In the genomic region with DNA sequence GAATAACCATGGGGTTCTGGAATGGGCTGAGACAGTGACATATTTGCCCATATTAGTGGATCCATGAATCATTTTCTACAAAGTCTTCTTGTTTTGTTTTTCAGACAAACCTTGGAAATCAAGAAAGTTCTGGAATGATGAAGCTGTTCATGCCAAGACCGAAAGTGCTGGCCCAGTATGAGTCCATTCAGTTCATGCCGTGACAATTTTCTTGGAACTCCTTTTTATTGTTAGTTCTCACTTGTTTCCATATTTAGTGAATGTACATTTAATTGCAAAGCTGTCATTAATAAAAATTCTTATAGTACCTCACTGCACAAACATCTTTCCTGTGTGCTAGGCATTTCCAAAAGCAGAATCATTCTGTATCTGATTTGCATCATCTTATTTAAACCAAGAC, we compare ENCODE assay signal across 23 cellular contexts.
DNase-seq lines count a peak whose midpoint lies in the region; TF ChIP-seq lines count a peak whose summit lies in the region.
"Had no signal": no experiment of that assay in that cellular context is flagged by ENCODE, and none has a peak within 500 bp of the region (broad histone marks: within the 10 kb centered on the region; RNA-seq: fewer than 3 reads in every experiment).

No MANE protein-coding gene starts in this region.

- intact Hi-C loops in PC-9 (cut with micrococcal nuclease; ENCODE audit: unreplicated experiment), result no loop called here

- H2BK12ac ChIP-seq in mesenchymal stem cell (ENCODE audit: low read length in 2 of 2), result no peak overlapping the region

- 8 to 10% methylated on average over 2 of the region's 2 CpGs for WGBS in GM23248 (ENCODE audit: low coverage in 1 of 2, low lambda C conversion rate in 2 of 2, missing lambda C conversion rate in 2 of 2), 2 experiments
- WGBS in mesenchymal stem cell, result 86% methylated on average over 1 of the region's 2 CpGs

- H4K20me1 ChIP-seq in GM23248 (ENCODE audit: insufficient read depth), result no peaks in the 10 kb centered on the region
- no peaks in the 10 kb centered on the region for H4K20me1 ChIP-seq in PC-9 (ENCODE audit: insufficient read depth)

- no peak overlapping the region for H3K4ac ChIP-seq in mesenchymal stem cell (ENCODE audit: low read depth in 1 of 2, low read length in 2 of 2)

- H4K8ac ChIP-seq in mesenchymal stem cell (ENCODE audit: low read length), result no peak overlapping the region

- H3K36me3 ChIP-seq in GM23248 (ENCODE audit: low read depth) (no peaks in the 10 kb centered on the region), mesenchymal stem cell (ENCODE audit: control insufficient read depth in 1 of 2, insufficient read depth in 2 of 2, low read depth in 1 of 2, low read length in 2 of 2) (no peaks in the 10 kb centered on the region), PC-9 (ENCODE audit: low read depth) (no peaks in the 10 kb centered on the region)
- H3K36me3 ChIP-seq: BE2C, HAP-1 had no signal

- H3K4me1 Mint-ChIP-seq in type B pancreatic cell (ENCODE audit: unreplicated experiment), result no peaks in the 10 kb centered on the region
- H3K4me1 Mint-ChIP-seq: CD4-positive, CD25-positive, alpha-beta regulatory T cell; GM23338 had no signal

- H3K18ac ChIP-seq in mesenchymal stem cell (ENCODE audit: low read depth in 1 of 2, low read length in 2 of 2), result no peak overlapping the region

- CTCF ChIA-PET in PC-9 (lab: Charles Lee), result no interaction called here

- in situ Hi-C loops in GM23248 (cut with MboI), result no loop called here

- peaks cover 32% of the 10 kb centered on the region for H3K27me3 Mint-ChIP-seq in type B pancreatic cell

- H3K23ac ChIP-seq in mesenchymal stem cell (ENCODE audit: low read length in 2 of 2), result no peak overlapping the region

- no peak overlapping the region for H3K14ac ChIP-seq in mesenchymal stem cell (ENCODE audit: low read length in 2 of 2)

- peak overlapping the region; percentile 35 for H3K27ac ChIP-seq in GM23248
- no peak overlapping the region for H3K27ac ChIP-seq in mesenchymal stem cell (ENCODE audit: low read length, poor library complexity, severe bottlenecking)
- H3K27ac ChIP-seq in PC-9, result no peak overlapping the region
- H3K27ac ChIP-seq: A549, C4-2B had no signal

- peak; percentile 79 for DNase-seq in AG10803 (ENCODE audit: low read depth)
- peak; percentile 36 for DNase-seq in EH (ENCODE audit: low read depth)
- peak; percentile 65 for DNase-seq in GM23248
- DNase-seq in mesenchymal stem cell, result no peak
- DNase-seq in C1 segment of cervical spinal cord (lab: John Stamatoyannopoulos, UW), result no peak
- DNase-seq in PC-9, result no peak
- DNase-seq in type B pancreatic cell (ENCODE audit: extremely low spot score, unreplicated experiment), result no peak
- DNase-seq: 8988T; ACHN; AML-193; BE2C; Caco-2; CD4-positive, CD25-positive, alpha-beta regulatory T cell; CD8-positive, alpha-beta T cell; DMS153; DND-41; EL; GDM1; HFFc6 had no signal

- POLR2A ChIA-PET in PC-9 (lab: Charles Lee; ENCODE audit: unreplicated experiment), result no interaction called here

- no peaks in the 10 kb centered on the region for H3K79me1 ChIP-seq in mesenchymal stem cell (replicated peaks; ENCODE audit: low read length, poor library complexity, severe bottlenecking)

- H3K27me3 ChIP-seq in GM23248 (replicated peaks; ENCODE audit: insufficient read depth) (no peaks in the 10 kb centered on the region), mesenchymal stem cell (ENCODE audit: control insufficient read depth in 1 of 2, insufficient read depth in 1 of 2, low read length in 2 of 2) (no peaks in the 10 kb centered on the region), PC-9 (ENCODE audit: insufficient read depth, low read depth) (peaks cover 4% of the 10 kb centered on the region; the same call in 1 of the 2 replicates)
- H3K27me3 ChIP-seq: BE2C had no signal

- H3K79me2 ChIP-seq in GM23248 (ENCODE audit: insufficient read depth) (no peaks in the 10 kb centered on the region), PC-9 (ENCODE audit: low read depth) (no peaks in the 10 kb centered on the region)

- H3K9ac ChIP-seq in GM23248, result no peak overlapping the region
- peak overlapping the region; percentile 6 for H3K9ac ChIP-seq in mesenchymal stem cell (ENCODE audit: low read length)

- no peak overlapping the region for H2BK5ac ChIP-seq in mesenchymal stem cell (ENCODE audit: low read depth, low read length, poor library complexity, severe bottlenecking)

- TF ChIP-seq CTCF in AG10803 (conservative IDR thresholded peaks at IDR 0.05; ENCODE audit: low read length) (no peak), PC-9 (conservative IDR thresholded peaks at IDR 0.05) (no peak), type B pancreatic cell (conservative IDR thresholded peaks at IDR 0.05) (no peak)

- H3K36me3 Mint-ChIP-seq in type B pancreatic cell, result no peaks in the 10 kb centered on the region
- H3K36me3 Mint-ChIP-seq: CD4-positive, CD25-positive, alpha-beta regulatory T cell; CD8-positive, alpha-beta T cell had no signal

- no peak overlapping the region for H3K4me3 Mint-ChIP-seq in type B pancreatic cell
- H3K4me3 Mint-ChIP-seq: CD4-positive, CD25-positive, alpha-beta regulatory T cell; CD8-positive, alpha-beta T cell; GM23338; HFFc6 had no signal

- no peak overlapping the region for H4K91ac ChIP-seq in mesenchymal stem cell (ENCODE audit: low read length)

- H3K27ac Mint-ChIP-seq in type B pancreatic cell, result no peak overlapping the region
- H3K27ac Mint-ChIP-seq: CD4-positive, CD25-positive, alpha-beta regulatory T cell; CD8-positive, alpha-beta T cell; GM23338; HFFc6 had no signal

- H2AFZ ChIP-seq in GM23248 (no peak overlapping the region), mesenchymal stem cell (ENCODE audit: low read depth, low read length) (no peak overlapping the region), PC-9 (no peak overlapping the region)
- H2AFZ ChIP-seq: GM23338 had no signal

- H3K9me3 Mint-ChIP-seq in type B pancreatic cell, result no peaks in the 10 kb centered on the region
- H3K9me3 Mint-ChIP-seq: CD8-positive, alpha-beta T cell; GM23338; HFFc6 had no signal

- H3F3A ChIP-seq in GM23248 (ENCODE audit: insufficient read depth) (peaks cover 19% of the 10 kb centered on the region), PC-9 (ENCODE audit: insufficient read depth, low read depth) (no peaks in the 10 kb centered on the region)

- BruUV-seq in PC-9 (replicated peaks; lab: Mats Ljungman, UMichigan), result no TSS peak

- no peaks in the 10 kb centered on the region for H3K9me2 ChIP-seq in GM23248 (ENCODE audit: insufficient read depth)
- H3K9me2 ChIP-seq in PC-9 (ENCODE audit: insufficient read depth), result no peaks in the 10 kb centered on the region

- H3K4me2 ChIP-seq in GM23248 (ENCODE audit: unreplicated experiment) (peak overlapping the region; percentile 45), mesenchymal stem cell (ENCODE audit: low read length, poor library complexity, severe bottlenecking) (no peak overlapping the region), PC-9 (no peak overlapping the region)
- H3K4me2 ChIP-seq: A549, GM23338 had no signal

- H3K4me1 ChIP-seq in GM23248 (ENCODE audit: insufficient read depth) (peaks cover 39% of the 10 kb centered on the region), mesenchymal stem cell (ENCODE audit: control insufficient read depth, insufficient read depth, low read depth, low read length) (no peaks in the 10 kb centered on the region), PC-9 (replicated peaks; ENCODE audit: insufficient read depth) (no peaks in the 10 kb centered on the region)
- H3K4me1 ChIP-seq: BE2C, Caco-2, HAP-1 had no signal

- no peaks in the 10 kb centered on the region for H3K9me3 ChIP-seq in GM23248 (ENCODE audit: low read depth)
- no peaks in the 10 kb centered on the region for H3K9me3 ChIP-seq in mesenchymal stem cell (ENCODE audit: control insufficient read depth, low read length)
- H3K9me3 ChIP-seq in PC-9 (ENCODE audit: insufficient read depth, low read depth), result no peaks in the 10 kb centered on the region
- H3K9me3 ChIP-seq: A549, BE2C, Caco-2 had no signal

- H2BK15ac ChIP-seq in mesenchymal stem cell (ENCODE audit: low read depth, poor library complexity, severe bottlenecking), result no peak overlapping the region

- no peak overlapping the region for H2BK120ac ChIP-seq in mesenchymal stem cell (ENCODE audit: low read depth, low read length)

- no peak overlapping the region for H2AK5ac ChIP-seq in mesenchymal stem cell (ENCODE audit: low read length, severe bottlenecking)

- H3K4me3 ChIP-seq in AG10803 (ENCODE audit: low read length) (no peak overlapping the region), GM23248 (no peak overlapping the region), mesenchymal stem cell (ENCODE audit: insufficient read depth in 1 of 2, low read depth in 1 of 2, low read length in 2 of 2) (no peak overlapping the region), PC-9 (no peak overlapping the region)
- H3K4me3 ChIP-seq: A549, GM23338, HAP-1 had no signal

Comparison
In these comparisons a context has a peak if more than half of its experiments do, and no peak if none do; other contexts are left out.
1. DNase-seq: peak in AG10803 (single experiment), EH (single experiment) and GM23248 (single experiment); none in mesenchymal stem cell (single experiment), C1 segment of cervical spinal cord (0 of 14), PC-9 (0 of 2) and type B pancreatic cell (single experiment).